In genomic region chr3:171791695-171792082, GRCh38 we compare ENCODE assay signal across 12 cellular contexts. TPM values are rescaled to one million over a fixed set of nuclear protein-coding genes. Genes with fewer than 3 reads are reported as not detected.
DNase-seq lines count a peak whose midpoint lies in the region; ATAC-seq, FAIRE-seq and TF ChIP-seq lines count a peak whose summit lies in the region.
"Had no signal": no experiment of that assay in that cellular context is flagged by ENCODE, and none has a peak within 500 bp of the region (broad histone marks: within the 10 kb centered on the region; RNA-seq: fewer than 3 reads in every experiment).

No MANE protein-coding gene starts in this region.

- TF ChIP-seq CTCF in heart right ventricle (IDR thresholded peaks at IDR 0.05): no peak
- no peak for TF ChIP-seq CTCF in choroid plexus epithelial cell (conservative IDR thresholded peaks at IDR 0.05; ENCODE audit: low read depth, low read length)
- TF ChIP-seq CTCF in HepG2 (CRISPR knock-in tag; IDR thresholded peaks at IDR 0.05): no peak
- no peak for TF ChIP-seq CTCF in uterus (IDR thresholded peaks at IDR 0.05)

- no peak overlapping the region for H2AFZ ChIP-seq in HepG2 (ENCODE audit: low read length)

- no peaks in the 10 kb centered on the region for H3K27me3 ChIP-seq in heart right ventricle
- H3K27me3 ChIP-seq in HepG2 (ENCODE audit: control insufficient read depth in 1 of 2, insufficient read depth in 2 of 2, low read length in 2 of 2): no peaks in the 10 kb centered on the region
- no peaks in the 10 kb centered on the region for H3K27me3 ChIP-seq in uterus

- 0 out of 2 replicates have a peak overlapping the region, but pooled peaks have one; percentile 9 for H3K4me2 ChIP-seq in HepG2 (ENCODE audit: low read depth, low read length)

- no peak overlapping the region for H3K27ac Mint-ChIP-seq in stimulated activated memory B cell treated with anti-CD40 and anti-IgM and Interleukin-4, amounts not matched to agents 10 μg/mL and 1 μg/mL and 100 μg/mL, for 72 hours

- H3K9me3 ChIP-seq in heart right ventricle (peaks cover 0 to 3% (median 0%) of the 10 kb centered on the region in 11 donors), HepG2 (ENCODE audit: low read length) (no peaks in the 10 kb centered on the region), uterus (no peaks in the 10 kb centered on the region)

- peaks cover 0 to 2% (median 0%) of the 10 kb centered on the region in 9 donors for H3K36me3 ChIP-seq in heart right ventricle
- H3K36me3 ChIP-seq in HepG2 (replicated peaks in 1 of 2; ENCODE audit: control insufficient read depth in 1 of 2, insufficient read depth in 2 of 2, low read length in 2 of 2): peaks cover 6 to 32% of the 10 kb centered on the region in 2 experiments
- no peaks in the 10 kb centered on the region for H3K36me3 ChIP-seq in uterus

- no TSS peak for BruUV-seq in HepG2 (replicated peaks; lab: Mats Ljungman, UMichigan)

- FAIRE-seq in HepG2 (lab: Jason Lieb, UNC): no peak
- FAIRE-seq: GM18507 had no signal

- no peak overlapping the region for H3K4me3 Mint-ChIP-seq in stimulated activated memory B cell treated with anti-CD40 and anti-IgM and Interleukin-4, amounts not matched to agents 10 μg/mL and 1 μg/mL and 100 μg/mL, for 72 hours

- CTCF ChIA-PET in HepG2 (lab: Yijun Ruan, JAX; ENCODE audit: low intra/inter-chr PET ratio, low total read pairs): no interaction called here

- H3K27me3 Mint-ChIP-seq in stimulated activated memory B cell treated with anti-CD40 and anti-IgM and Interleukin-4, amounts not matched to agents 10 μg/mL and 1 μg/mL and 100 μg/mL, for 72 hours: peaks cover 8% of the 10 kb centered on the region

- peaks cover 2 to 50% (median 30%) of the 10 kb centered on the region in 9 donors for H3K4me1 ChIP-seq in heart right ventricle
- H3K4me1 ChIP-seq in HepG2 (ENCODE audit: insufficient read depth, low read length): peaks cover 73% of the 10 kb centered on the region
- H3K4me1 ChIP-seq in uterus: peaks cover 0 to 5% of the 10 kb centered on the region in 2 donors

- H4K20me1 ChIP-seq in HepG2 (ENCODE audit: insufficient read depth, low read length): peaks cover 39% of the 10 kb centered on the region

- POLR2A ChIA-PET in HepG2 (lab: Yijun Ruan, JAX): interaction anchor here (0.6 to 2.0 kb wide), 3 partner anchors 15 to 50 kb away, joined by 3 to 12 read pairs (median 8); partner anchors contain the start of gene PLD1

- 61% methylated on average over 5 of the region's 5 CpGs for WGBS in heart right ventricle, 2 donors
- 68% methylated on average over 5 of the region's 5 CpGs for WGBS in HepG2 (ENCODE audit: low lambda C conversion rate)

- TF ChIP-seq POLR2A in HepG2 (IDR thresholded peaks at IDR 0.05; ENCODE audit: insufficient read depth in 1 of 2, low read depth in 2 of 2, low read length in 2 of 2): no peak
- no peak for TF ChIP-seq POLR2A in uterus (IDR thresholded peaks at IDR 0.05)

- TF ChIP-seq EP300 in HepG2 (IDR thresholded peaks at IDR 0.05; ENCODE audit: low read depth in 2 of 2, low read length in 2 of 2) (no peak; a peak in 1 of 4 replicates), HepG2 (CRISPR knock-in tag; IDR thresholded peaks at IDR 0.05; ENCODE audit: borderline replicate concordance) (peak; percentile 68; the same call in 1 of the 2 replicates)

- H3K79me2 ChIP-seq in HepG2 (ENCODE audit: insufficient read depth, low read length): peaks cover 94% of the 10 kb centered on the region

- H3K9ac ChIP-seq in HepG2 (ENCODE audit: insufficient read depth, low read depth, low read length): peak overlapping the region; percentile 3; the same call in 1 of the 2 replicates

- DNase-seq in heart right ventricle: no peak
- DNase-seq in cardiac septum (ENCODE audit: low spot score): no peak
- peak; percentile 31 for DNase-seq in choroid plexus epithelial cell (ENCODE audit: low read depth)
- DNase-seq in HepG2 (ENCODE audit: low spot score): peak; percentile 59
- no peak for DNase-seq in uterus
- no peak for DNase-seq in OCI-M1 (lab: John Stamatoyannopoulos, UW)
- DNase-seq: activated CD4-positive, alpha-beta T cell treated with anti-CD3 and anti-CD28 coated beads, Interleukin-2, amount 50 U/mL, for 4 hours; central memory CD4-positive, alpha-beta T cell had no signal

- H3K36me3 Mint-ChIP-seq in stimulated activated memory B cell treated with anti-CD40 and anti-IgM and Interleukin-4, amounts not matched to agents 10 μg/mL and 1 μg/mL and 100 μg/mL, for 72 hours: no peaks in the 10 kb centered on the region

- H3K4me1 Mint-ChIP-seq in stimulated activated memory B cell treated with anti-CD40 and anti-IgM and Interleukin-4, amounts not matched to agents 10 μg/mL and 1 μg/mL and 100 μg/mL, for 72 hours: no peaks in the 10 kb centered on the region

- in situ Hi-C loops in HepG2 (cut with HindIII; ENCODE audit: extremely low pct_ligation_motif_present, low pct_unique_long_range_greater_than_20kb): no loop called here

- H3K27ac ChIP-seq in heart right ventricle (peak overlapping the region in 7 of 10 donors; percentile 7 to 75 (median 42)), HepG2 (ENCODE audit: extremely low read length, insufficient read depth, low read length) (peak overlapping the region; percentile 46), uterus (peak overlapping the region; percentile 15 to 62)

- peak in 5 of 8 donors; percentile 53 to 81 (median 68) for ATAC-seq in heart right ventricle
- peak; percentile 67 for ATAC-seq in HepG2
- no peak for ATAC-seq in GM21515 (IDR thresholded peaks at IDR 0.05; ENCODE audit: unreplicated experiment)
- no peak for ATAC-seq in stimulated activated memory B cell treated with anti-CD40 and anti-IgM and Interleukin-4, amounts not matched to agents 10 μg/mL and 1 μg/mL and 100 μg/mL, for 72 hours

- H3K4me3 ChIP-seq in heart right ventricle (no peak overlapping the region), choroid plexus epithelial cell (ENCODE audit: low read depth, low read length) (no peak overlapping the region), HepG2 (replicated peaks in 1 of 3; ENCODE audit: insufficient read depth in 1 of 3, low read depth in 2 of 3, low read length in 3 of 3) (no peak overlapping the region), uterus (no peak overlapping the region)

- H3K9me3 Mint-ChIP-seq in stimulated activated memory B cell treated with anti-CD40 and anti-IgM and Interleukin-4, amounts not matched to agents 10 μg/mL and 1 μg/mL and 100 μg/mL, for 72 hours: no peaks in the 10 kb centered on the region

- no peak for TF ChIP-seq RAD21 in HepG2 (CRISPR knock-in tag; IDR thresholded peaks at IDR 0.05)

- intact Hi-C loops in heart right ventricle (cut with DNase I) (no loop called here), cardiac septum (cut with DNase I) (no loop called here), HepG2 (cut with micrococcal nuclease; ENCODE audit: unreplicated experiment) (no loop called here), uterus (cut with DNase I; ENCODE audit: low total_unique reads) (no loop called here)

RNA-seq across cellular contexts. Expression of gene PLD1, which starts 18.6 kb away (rescaled TPM):
- total RNA-seq in heart right ventricle (10 to 100 TPM; 51.4 to 83.3 (median 67.1) TPM), cardiac septum (56.5 TPM), HepG2 (2016; rRNA removed; fragmentation: Illumina TruSeq; extraction: Trizol) (27.1 and 33.6 TPM in 2 replicates), uterus (10 to 100 TPM; 15.6 to 94.8 (median 30.8) TPM)
- polyA plus RNA-seq in heart right ventricle (10 to 100 TPM; 10.5 to 13.3 TPM), HepG2 (2011; rRNA removed) (50.3 and 59.4 TPM in 2 replicates)
- total RNA-seq in HepG2 (2016; cell fraction: cytosol; rRNA removed; fragmentation: Illumina TruSeq; extraction: Trizol; ENCODE audit: low read depth): 12.6 and 14.9 TPM in 2 replicates
- total RNA-seq in HepG2 (2016; cell fraction: insoluble cytoplasmic fraction; rRNA removed; fragmentation: Illumina TruSeq; extraction: Trizol): 28.7 and 35.7 TPM in 2 replicates
- total RNA-seq in HepG2 (2016; cell fraction: membrane; rRNA removed; fragmentation: Illumina TruSeq; extraction: Trizol): 12.9 and 13.9 TPM in 2 replicates
- 61.9 and 62.3 TPM in 2 replicates for total RNA-seq in HepG2 (2016; cell fraction: nucleus; rRNA removed; fragmentation: Illumina TruSeq; extraction: Trizol)
- 28.6 and 41.2 TPM in 2 replicates for polyA plus RNA-seq in HepG2 (2011; cell fraction: cytosol; rRNA removed)
- polyA plus RNA-seq in HepG2 (2011; cell fraction: nucleus; rRNA removed): 71.6 and 77.3 TPM in 2 replicates
- 41.8 and 49.9 TPM in 2 replicates for polyA plus RNA-seq in HepG2 (2012)
- polyA plus RNA-seq in HepG2 (2016; cell fraction: cytosol; fragmentation: Illumina TruSeq; extraction: Trizol; ENCODE audit: low read depth): 3.8 and 4.4 TPM in 2 replicates
- polyA plus RNA-seq in HepG2 (2016; cell fraction: insoluble cytoplasmic fraction; fragmentation: Illumina TruSeq; extraction: Trizol; ENCODE audit: low read depth): 25.0 and 25.2 TPM in 2 replicates
- polyA plus RNA-seq in HepG2 (2016; cell fraction: membrane; fragmentation: Illumina TruSeq; extraction: Trizol; ENCODE audit: low read depth): 6.2 and 6.8 TPM in 2 replicates
- polyA plus RNA-seq in HepG2 (2016; cell fraction: nucleus; fragmentation: Illumina TruSeq; extraction: Trizol; ENCODE audit: insufficient read depth, low read depth): 33.1 and 33.7 TPM in 2 replicates
- polyA minus RNA-seq in HepG2 (2011; rRNA and poly(A)+ RNA removed; ENCODE audit: low replicate concordance): 21.7 and 144 TPM in 2 replicates
- 63.4 and 75.3 TPM in 2 replicates for polyA minus RNA-seq in HepG2 (2011; cell fraction: cytosol; rRNA and poly(A)+ RNA removed)
- polyA minus RNA-seq in HepG2 (2011; cell fraction: nucleus; rRNA and poly(A)+ RNA removed): 391 and 460 TPM in 2 replicates

RNA-seq across cellular contexts. Expression of gene TMEM212, which starts 51.5 kb away (rescaled TPM):
- total RNA-seq in heart right ventricle (not detected), cardiac septum (not detected), HepG2 (2016; rRNA removed; fragmentation: Illumina TruSeq; extraction: Trizol) (not detected in 2 replicates), uterus (1 to 10 TPM in 1 of 4 donors, not detected in 3; 1.2 TPM)
- polyA plus RNA-seq in heart right ventricle (not detected), HepG2 (2011; rRNA removed) (not detected in 2 replicates)
- total RNA-seq in HepG2 (2016; cell fraction: cytosol; rRNA removed; fragmentation: Illumina TruSeq; extraction: Trizol; ENCODE audit: low read depth): not detected in 2 replicates
- not detected in 2 replicates for total RNA-seq in HepG2 (2016; cell fraction: insoluble cytoplasmic fraction; rRNA removed; fragmentation: Illumina TruSeq; extraction: Trizol)
- not detected in 2 replicates for total RNA-seq in HepG2 (2016; cell fraction: membrane; rRNA removed; fragmentation: Illumina TruSeq; extraction: Trizol)
- total RNA-seq in HepG2 (2016; cell fraction: nucleus; rRNA removed; fragmentation: Illumina TruSeq; extraction: Trizol): not detected in 2 replicates
- 0.06 TPM in 1 of 2 replicates, not detected in the other for polyA plus RNA-seq in HepG2 (2011; cell fraction: cytosol; rRNA removed)
- 0.33 TPM in 1 of 2 replicates, not detected in the other for polyA plus RNA-seq in HepG2 (2011; cell fraction: nucleus; rRNA removed)
- not detected in 2 replicates for polyA plus RNA-seq in HepG2 (2012)
- not detected in 2 replicates for polyA plus RNA-seq in HepG2 (2016; cell fraction: cytosol; fragmentation: Illumina TruSeq; extraction: Trizol; ENCODE audit: low read depth)
- polyA plus RNA-seq in HepG2 (2016; cell fraction: insoluble cytoplasmic fraction; fragmentation: Illumina TruSeq; extraction: Trizol; ENCODE audit: low read depth): not detected in 2 replicates
- polyA plus RNA-seq in HepG2 (2016; cell fraction: membrane; fragmentation: Illumina TruSeq; extraction: Trizol; ENCODE audit: low read depth): not detected in 2 replicates
- polyA plus RNA-seq in HepG2 (2016; cell fraction: nucleus; fragmentation: Illumina TruSeq; extraction: Trizol; ENCODE audit: insufficient read depth, low read depth): not detected in 2 replicates
- polyA minus RNA-seq in HepG2 (2011; rRNA and poly(A)+ RNA removed; ENCODE audit: low replicate concordance): not detected in 2 replicates
- not detected in 2 replicates for polyA minus RNA-seq in HepG2 (2011; cell fraction: cytosol; rRNA and poly(A)+ RNA removed)
- 1.2 TPM in 1 of 2 replicates, not detected in the other for polyA minus RNA-seq in HepG2 (2011; cell fraction: nucleus; rRNA and poly(A)+ RNA removed)
- polyA plus RNA-seq: AG04450 had no signal

Comparison
In these comparisons a context has a peak if more than half of its experiments do, and no peak if none do; other contexts are left out.
1. ATAC-seq: peak in heart right ventricle (5 of 8) and HepG2 (single experiment); none in GM21515 (single experiment) and stimulated activated memory B cell treated with anti-CD40 and anti-IgM and Interleukin-4, amounts not matched to agents 10 μg/mL and 1 μg/mL and 100 μg/mL, for 72 hours (single experiment).
2. DNase-seq: peak in choroid plexus epithelial cell (single experiment) and HepG2 (single experiment); none in heart right ventricle (0 of 2), cardiac septum (single experiment), uterus (0 of 2) and OCI-M1 (single experiment).
3. Peak in every context shown above with its lines, with median percentiles within 50 percentile points of each other: H3K27ac ChIP-seq.